9 cellular contexts compared by ENCODE assay signal in the genomic region with DNA sequence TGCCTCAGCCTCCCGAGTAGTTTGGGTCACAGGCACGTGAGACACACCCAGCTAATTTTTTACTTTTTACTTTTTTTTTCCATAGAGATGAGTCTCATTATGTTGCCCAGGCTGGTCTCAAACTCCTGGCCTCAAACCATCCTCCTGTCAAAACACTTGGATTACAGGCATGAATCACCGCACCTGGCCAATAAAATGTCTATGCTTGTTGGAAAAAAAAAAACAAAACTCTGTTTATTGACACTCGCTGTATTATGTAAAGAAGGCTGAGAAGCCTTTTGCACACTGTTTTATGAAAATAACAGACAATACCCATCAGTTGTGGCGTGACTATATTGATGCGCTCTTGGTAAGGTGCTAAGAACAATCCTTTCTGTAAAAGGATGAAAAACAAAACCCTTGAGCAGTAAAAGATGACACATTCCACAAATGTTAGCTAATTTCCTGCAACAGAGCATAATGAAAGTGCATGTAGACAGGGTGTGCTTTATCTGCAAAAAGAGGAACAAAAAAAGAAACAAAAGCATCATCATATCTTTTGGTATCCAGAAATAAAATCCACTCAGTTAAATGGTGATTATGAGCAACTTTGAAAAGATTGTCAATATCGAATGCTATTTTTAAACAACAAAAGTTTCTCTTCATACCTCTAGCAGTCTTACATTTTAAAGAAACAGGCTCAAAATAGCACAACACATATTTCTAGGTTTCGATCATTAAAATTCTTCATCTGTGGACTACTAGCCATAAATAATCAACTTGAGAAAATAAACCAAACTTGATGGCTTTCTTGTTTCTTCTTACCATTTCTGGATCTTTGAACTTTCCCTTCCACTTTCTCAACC.
DNase-seq lines count a peak whose midpoint lies in the region; ATAC-seq lines count a peak whose summit lies in the region.
"Had no signal": no experiment of that assay in that cellular context is flagged by ENCODE, and none has a peak within 500 bp of the region (broad histone marks: within the 10 kb centered on the region; RNA-seq: fewer than 3 reads in every experiment).

No MANE protein-coding gene starts in this region.

- H3K4me2 ChIP-seq in BLaER1 treated with 17β-estradiol and CSF1 and Interleukin-3, amounts not matched to agents 10 nM and 100 nM, result peak overlapping the region; percentile 9 to 70 (median 53); a peak in 21 of 22 replicates

- H3K4me1 ChIP-seq in BLaER1 treated with 17β-estradiol and CSF1 and Interleukin-3, amounts not matched to agents 10 nM and 100 nM, result peaks cover 12 to 46% (median 16%) of the 10 kb centered on the region in 10 experiments

- no peak overlapping the region for H3K4me3 Mint-ChIP-seq in activated naive CD8-positive, alpha-beta T cell treated with anti-CD3 and anti-CD28 coated beads for 36 hours
- H3K4me3 Mint-ChIP-seq: nephron had no signal

- no peaks in the 10 kb centered on the region for H3K36me3 Mint-ChIP-seq in activated naive CD8-positive, alpha-beta T cell treated with anti-CD3 and anti-CD28 coated beads for 36 hours

- H3K27ac ChIP-seq in BLaER1 treated with 17β-estradiol and CSF1 and Interleukin-3, amounts not matched to agents 10 nM and 100 nM, result peak overlapping the region in 9 of 11 experiments; percentile 37 to 76 (median 64); a peak in 18 of 22 replicates
- H3K27ac ChIP-seq in caudate nucleus (ENCODE audit: low read depth, low read length), result peak overlapping the region; percentile 64

- no peaks in the 10 kb centered on the region for H3K36me3 ChIP-seq in BLaER1 treated with 17β-estradiol and CSF1 and Interleukin-3, amounts not matched to agents 10 nM and 100 nM

- no peak overlapping the region for H3K4me3 ChIP-seq in BLaER1 treated with 17β-estradiol and CSF1 and Interleukin-3, amounts not matched to agents 10 nM and 100 nM

- no peaks in the 10 kb centered on the region for H3K27me3 ChIP-seq in BLaER1 treated with 17β-estradiol and CSF1 and Interleukin-3, amounts not matched to agents 10 nM and 100 nM

- H3K9me3 Mint-ChIP-seq in activated naive CD8-positive, alpha-beta T cell treated with anti-CD3 and anti-CD28 coated beads for 36 hours, result no peaks in the 10 kb centered on the region
- H3K9me3 Mint-ChIP-seq: nephron had no signal

- no peaks in the 10 kb centered on the region for H4K20me1 ChIP-seq in BLaER1 treated with 17β-estradiol and CSF1 and Interleukin-3, amounts not matched to agents 10 nM and 100 nM

- no peaks in the 10 kb centered on the region for H3K4me1 Mint-ChIP-seq in activated naive CD8-positive, alpha-beta T cell treated with anti-CD3 and anti-CD28 coated beads for 36 hours
- H3K4me1 Mint-ChIP-seq: nephron had no signal

- peaks cover 37% of the 10 kb centered on the region for H3K27me3 Mint-ChIP-seq in activated naive CD8-positive, alpha-beta T cell treated with anti-CD3 and anti-CD28 coated beads for 36 hours

- peak overlapping the region in 4 of 11 experiments; percentile 6 to 36 (median 28); a peak in 4 of 22 replicates for H3K9ac ChIP-seq in BLaER1 treated with 17β-estradiol and CSF1 and Interleukin-3, amounts not matched to agents 10 nM and 100 nM

- H3K27ac Mint-ChIP-seq in activated naive CD8-positive, alpha-beta T cell treated with anti-CD3 and anti-CD28 coated beads for 36 hours, result no peak overlapping the region
- H3K27ac Mint-ChIP-seq: nephron had no signal

- no peak for DNase-seq in caudate nucleus (lab: John Stamatoyannopoulos, UW)
- DNase-seq in activated naive CD8-positive, alpha-beta T cell treated with anti-CD3 and anti-CD28 coated beads for 36 hours, result no peak
- no peak for DNase-seq in NCI-H1417 (lab: John Stamatoyannopoulos, UW)
- no peak for DNase-seq in hippocampal formation (lab: John Stamatoyannopoulos, UW)
- DNase-seq in activated naive CD4-positive, alpha-beta T cell treated with anti-CD3 and anti-CD28 coated beads, Interleukin-2, amount 50 U/mL, for 16 hours, result no peak

- ATAC-seq in GM21367 (IDR thresholded peaks at IDR 0.05; ENCODE audit: unreplicated experiment) (peak; percentile 63), HG03460 (IDR thresholded peaks at IDR 0.05; ENCODE audit: unreplicated experiment) (peak; percentile 75)

- no peaks in the 10 kb centered on the region for H3K9me3 ChIP-seq in BLaER1 treated with 17β-estradiol and CSF1 and Interleukin-3, amounts not matched to agents 10 nM and 100 nM (replicated peaks in 1 of 11)
